Comparison of ENCODE assay signal across 16 cellular contexts in genomic region chr2:21165350-21165749, GRCh38. TPM values are rescaled to one million over a fixed set of nuclear protein-coding genes. Genes with fewer than 3 reads are reported as not detected.
DNase-seq lines count a peak whose midpoint lies in the region; ATAC-seq and TF ChIP-seq lines count a peak whose summit lies in the region.
"Had no signal": no experiment of that assay in that cellular context is flagged by ENCODE, and none has a peak within 500 bp of the region (broad histone marks: within the 10 kb centered on the region; RNA-seq: fewer than 3 reads in every experiment).

No MANE protein-coding gene starts in this region.

- H3K4me1 ChIP-seq in cardiac muscle cell (ENCODE audit: low read depth) (no peaks in the 10 kb centered on the region), right atrium auricular region (no peaks in the 10 kb centered on the region), RWPE2 (ENCODE audit: insufficient read depth, poor library complexity, severe bottlenecking) (no peaks in the 10 kb centered on the region), upper lobe of right lung (no peaks in the 10 kb centered on the region)
- H3K4me1 ChIP-seq: gastrocnemius medialis had no signal

- TF ChIP-seq CTCF in cardiac muscle cell (IDR thresholded peaks at IDR 0.05; ENCODE audit: low read depth, low read length): peak; percentile 2
- TF ChIP-seq CTCF in right atrium auricular region (IDR thresholded peaks at IDR 0.05): no peak
- TF ChIP-seq CTCF in RWPE2 (IDR thresholded peaks at IDR 0.05; ENCODE audit: poor library complexity, severe bottlenecking): peak; percentile 55
- TF ChIP-seq CTCF in foreskin fibroblast (IDR thresholded peaks at IDR 0.05; ENCODE audit: low read depth, low read length): peak; percentile 4
- TF ChIP-seq CTCF in upper lobe of right lung (IDR thresholded peaks at IDR 0.05): peak; percentile 29

- ATAC-seq in RWPE2 (ENCODE audit: low read depth): no peak
- no peak for ATAC-seq in upper lobe of right lung
- ATAC-seq: gastrocnemius medialis had no signal

- H3K36me3 ChIP-seq in cardiac muscle cell (no peaks in the 10 kb centered on the region), right atrium auricular region (no peaks in the 10 kb centered on the region), RWPE2 (ENCODE audit: low read depth) (no peaks in the 10 kb centered on the region), upper lobe of right lung (no peaks in the 10 kb centered on the region)
- H3K36me3 ChIP-seq: gastrocnemius medialis had no signal

- H3K9me3 ChIP-seq in cardiac muscle cell (ENCODE audit: low read depth): no peaks in the 10 kb centered on the region
- H3K9me3 ChIP-seq in right atrium auricular region: no peaks in the 10 kb centered on the region
- no peaks in the 10 kb centered on the region for H3K9me3 ChIP-seq in RWPE2 (ENCODE audit: severe bottlenecking)
- no peaks in the 10 kb centered on the region for H3K9me3 ChIP-seq in upper lobe of right lung
- H3K9me3 ChIP-seq: gastrocnemius medialis had no signal

- intact Hi-C loops in upper lobe of right lung (cut with DNase I): no loop called here
- intact Hi-C loops in posterior cingulate gyrus (cut with DNase I): no loop called here

- no peaks in the 10 kb centered on the region for H3K27me3 ChIP-seq in cardiac muscle cell
- no peaks in the 10 kb centered on the region for H3K27me3 ChIP-seq in right atrium auricular region
- no peaks in the 10 kb centered on the region for H3K27me3 ChIP-seq in RWPE2 (ENCODE audit: insufficient read depth, poor library complexity, severe bottlenecking)
- no peaks in the 10 kb centered on the region for H3K27me3 ChIP-seq in upper lobe of right lung
- H3K27me3 ChIP-seq: gastrocnemius medialis had no signal

- H3K4me3 ChIP-seq in cardiac muscle cell (no peak overlapping the region), right atrium auricular region (no peak overlapping the region), RWPE2 (ENCODE audit: severe bottlenecking) (no peak overlapping the region), foreskin fibroblast (ENCODE audit: low read depth in 1 of 2, low read length in 2 of 2) (no peak overlapping the region), upper lobe of right lung (no peak overlapping the region)
- H3K4me3 ChIP-seq: gastrocnemius medialis, SK-N-MC had no signal

- H3K27ac ChIP-seq in cardiac muscle cell: no peak overlapping the region
- H3K27ac ChIP-seq in right atrium auricular region: no peak overlapping the region
- H3K27ac ChIP-seq in RWPE2 (ENCODE audit: poor library complexity, severe bottlenecking): no peak overlapping the region
- no peak overlapping the region for H3K27ac ChIP-seq in upper lobe of right lung
- H3K27ac ChIP-seq: gastrocnemius medialis, SK-N-MC had no signal

- DNase-seq in cardiac muscle cell (ENCODE audit: low read depth in 1 of 2, low spot score in 1 of 2) (peak in 1 of 2 donors; percentile 1), right atrium auricular region (ENCODE audit: low spot score) (no peak), RWPE2 (ENCODE audit: low spot score) (no peak), foreskin fibroblast (peak in 1 of 2 donors; percentile 2), upper lobe of right lung (no peak), HUDEP-2 (lab: John Stamatoyannopoulos, UW; ENCODE audit: unreplicated experiment in 76 of 76) (no peak), RPMI8226 (no peak), posterior cingulate gyrus (no peak)
- DNase-seq: gastrocnemius medialis; immature natural killer cell; NCI-H1436; NCI-H524 treated with DMSO at 0.1 percent for 48 hours; stimulated activated CD4-positive, alpha-beta T cell treated with anti-CD3 and anti-CD28 coated beads, Interleukin-4, amount 100 ng/mL, for 1 hour had no signal

RNA-seq across cellular contexts. Expression of gene TDRD15, which starts 41.6 kb away (rescaled TPM):
- total RNA-seq in cardiac muscle cell (not detected in 2 replicates), right atrium auricular region (1 to 10 TPM in 1 of 2 donors, not detected in 1; 1.7 TPM), upper lobe of right lung (not detected)
- not detected in 2 replicates for polyA plus RNA-seq in cardiac muscle cell
- total RNA-seq: dermis microvascular lymphatic vessel endothelial cell had no signal
- polyA plus RNA-seq: immature natural killer cell, urinary bladder had no signal

Comparison
In these comparisons a context has a peak if more than half of its experiments do, and no peak if none do; other contexts are left out.
1. CTCF ChIP-seq: peak in cardiac muscle cell (single experiment), RWPE2 (single experiment), foreskin fibroblast (single experiment) and upper lobe of right lung (single experiment); none in right atrium auricular region (0 of 2).